In genomic region chr4:55386073-55386472, GRCh38 we compare ENCODE assay signal across 9 cellular contexts. TPM values are rescaled to one million over a fixed set of nuclear protein-coding genes. Genes with fewer than 3 reads are reported as not detected.
DNase-seq lines count a peak whose midpoint lies in the region; ATAC-seq, FAIRE-seq and TF ChIP-seq lines count a peak whose summit lies in the region.
"Had no signal": no experiment of that assay in that cellular context is flagged by ENCODE, and none has a peak within 500 bp of the region (broad histone marks: within the 10 kb centered on the region; RNA-seq: fewer than 3 reads in every experiment).

No MANE protein-coding gene starts in this region.

- no peaks in the 10 kb centered on the region for H3K27me3 Mint-ChIP-seq in glutamatergic neuron (ENCODE audit: unreplicated experiment)
- H3K27me3 Mint-ChIP-seq: activated naive CD8-positive, alpha-beta T cell had no signal

- TF ChIP-seq CTCF in fibroblast of pulmonary artery (IDR thresholded peaks at IDR 0.05; ENCODE audit: low read length, missing control alignments) = no peak
- no peak for TF ChIP-seq CTCF in glutamatergic neuron (IDR thresholded peaks at IDR 0.05; ENCODE audit: partially characterized antibody, unreplicated experiment)

- no peaks in the 10 kb centered on the region for H3K4me1 Mint-ChIP-seq in glutamatergic neuron (ENCODE audit: low read depth, unreplicated experiment)

- no peak overlapping the region for H3K4me3 Mint-ChIP-seq in glutamatergic neuron (ENCODE audit: unreplicated experiment)
- H3K4me3 Mint-ChIP-seq: activated naive CD8-positive, alpha-beta T cell had no signal

- FAIRE-seq in H54 (lab: Jason Lieb, UNC) (peak; percentile 20), frontal cortex (lab: Jason Lieb, UNC) (no peak)

- no peak overlapping the region for H3K27ac Mint-ChIP-seq in glutamatergic neuron (ENCODE audit: unreplicated experiment)
- H3K27ac Mint-ChIP-seq: activated naive CD8-positive, alpha-beta T cell had no signal

- H3K36me3 Mint-ChIP-seq in glutamatergic neuron (ENCODE audit: unreplicated experiment) = no peaks in the 10 kb centered on the region
- H3K36me3 Mint-ChIP-seq: activated naive CD8-positive, alpha-beta T cell had no signal

- H3K9me3 Mint-ChIP-seq in glutamatergic neuron (ENCODE audit: unreplicated experiment) = no peaks in the 10 kb centered on the region

- no peak for DNase-seq in H54 (ENCODE audit: insufficient read length, low spot score)
- peak; percentile 17 for DNase-seq in NCI-H526 treated with DMSO at 0.1 percent for 48 hours (lab: John Stamatoyannopoulos, UW)
- peak; percentile 49 for DNase-seq in fibroblast of pulmonary artery (ENCODE audit: low read depth)
- DNase-seq in frontal cortex (ENCODE audit: low spot score in 2 of 2) = no peak
- no peak for DNase-seq in HCEC 1CT
- DNase-seq in NCI-H2107 (lab: John Stamatoyannopoulos, UW) = no peak
- no peak for DNase-seq in glutamatergic neuron

- peak; percentile 81 for ATAC-seq in GM18498 (IDR thresholded peaks at IDR 0.05; ENCODE audit: unreplicated experiment)

- TF ChIP-seq POLR2A in H54 (IDR thresholded peaks at IDR 0.05; ENCODE audit: low read depth, low read length) = no peak

- H3K4me3 ChIP-seq in fibroblast of pulmonary artery (replicated peaks; ENCODE audit: low read depth, low read length) = no peak overlapping the region

RNA-seq across cellular contexts. Expression of gene TMEM165, which starts 9.7 kb away (rescaled TPM):
- total RNA-seq in frontal cortex (139 TPM), glutamatergic neuron (ENCODE audit: unreplicated experiment) (78.0 TPM)

RNA-seq across cellular contexts. Expression of gene SRD5A3, which starts 40.0 kb away (rescaled TPM):
- total RNA-seq in frontal cortex (9.0 TPM), glutamatergic neuron (ENCODE audit: unreplicated experiment) (12.7 TPM)

Comparison
In these comparisons a context has a peak if more than half of its experiments do, and no peak if none do; other contexts are left out.
1. DNase-seq: peak in NCI-H526 treated with DMSO at 0.1 percent for 48 hours (single experiment) and fibroblast of pulmonary artery (single experiment); none in H54 (single experiment), frontal cortex (0 of 2), HCEC 1CT (single experiment), NCI-H2107 (single experiment) and glutamatergic neuron (single experiment).